ENCODE assay signal across 13 cellular contexts in the genomic region with DNA sequence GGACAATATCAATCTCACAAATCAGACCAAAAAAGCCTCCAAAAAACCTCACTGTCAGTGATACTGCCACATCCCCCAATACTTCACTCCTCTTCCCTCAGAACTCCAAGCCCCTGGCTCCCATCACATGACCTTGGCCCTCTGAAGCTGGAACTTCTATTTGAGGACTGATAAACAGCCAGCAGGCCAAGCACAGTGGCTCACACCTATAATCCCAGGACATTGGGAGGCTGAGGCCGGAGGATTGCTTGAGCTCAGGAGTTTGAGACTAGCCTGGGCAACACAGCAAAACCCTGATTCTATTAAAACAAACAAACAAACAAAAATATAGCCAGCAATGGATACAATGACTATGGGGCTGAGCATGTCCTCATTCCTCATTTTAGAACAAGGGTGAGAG.
"Had no signal": no experiment of that assay in that cellular context is flagged by ENCODE, and none has a peak within 500 bp of the region (broad histone marks: within the 10 kb centered on the region; RNA-seq: fewer than 3 reads in every experiment).

No MANE protein-coding gene starts in this region.

- H3K4me3 Mint-ChIP-seq: activated B cell treated with CpG ODN at 0.5 μM for 24 hours; stimulated activated naive CD8-positive, alpha-beta T cell treated with anti-CD3 and anti-CD28 coated beads, Interleukin-15, Interleukin-2, amounts not matched to agents 100 ng/mL and 50 ng/mL, for 24 hours had no signal

- H3K27me3 ChIP-seq: adrenal gland, cardiac muscle cell, dorsolateral prefrontal cortex, ovary, sigmoid colon, spleen had no signal

- DNase-seq: activated B cell treated with CpG ODN at 0.5 μM for 24 hours, activated T-cell treated with anti-CD3 and anti-CD28 coated beads for 4 hours, dorsolateral prefrontal cortex, hippocampal formation, kidney, ovary, sigmoid colon, spleen had no signal

- H3K4me3 ChIP-seq: adrenal gland, cardiac muscle cell, dorsolateral prefrontal cortex, ovary, sigmoid colon, spleen had no signal

- H3K27me3 Mint-ChIP-seq: activated B cell treated with CpG ODN at 0.5 μM for 24 hours; stimulated activated naive CD8-positive, alpha-beta T cell treated with anti-CD3 and anti-CD28 coated beads, Interleukin-15, Interleukin-2, amounts not matched to agents 100 ng/mL and 50 ng/mL, for 24 hours; T-cell; type B pancreatic cell had no signal

- H3K9me3 Mint-ChIP-seq: activated B cell treated with CpG ODN at 0.5 μM for 24 hours; stimulated activated naive CD8-positive, alpha-beta T cell treated with anti-CD3 and anti-CD28 coated beads, Interleukin-15, Interleukin-2, amounts not matched to agents 100 ng/mL and 50 ng/mL, for 24 hours; T-cell had no signal

- H3K9me3 ChIP-seq: adrenal gland, ovary, sigmoid colon, spleen had no signal

- H3K36me3 ChIP-seq: adrenal gland, cardiac muscle cell, ovary, sigmoid colon had no signal

- H3K27ac ChIP-seq: adrenal gland, cardiac muscle cell, ovary, spleen had no signal

- H3K27ac Mint-ChIP-seq: stimulated activated naive CD8-positive, alpha-beta T cell treated with anti-CD3 and anti-CD28 coated beads, Interleukin-15, Interleukin-2, amounts not matched to agents 100 ng/mL and 50 ng/mL, for 24 hours had no signal
